Comparison of ENCODE assay signal across 1 cellular context in genomic region chr3:119322523-119323400, GRCh38.
TF ChIP-seq lines count a peak whose summit lies in the region.

No MANE protein-coding gene starts in this region.

TF ChIP-seq in WTC11, 78 proteins besides CTCF, POLR2A, EP300 and RAD21 (continued from another document and continues in another):
- TF ChIP-seq AFF4 (CRISPR knock-in tag; IDR thresholded peaks at IDR 0.05; ENCODE audit: borderline replicate concordance) (no peak), ZMAT4 (CRISPR knock-in tag; IDR thresholded peaks at IDR 0.05) (no peak), TEAD4 (CRISPR knock-in tag; IDR thresholded peaks at IDR 0.05) (no peak), ESRRA (CRISPR knock-in tag; IDR thresholded peaks at IDR 0.05; ENCODE audit: borderline replicate concordance) (no peak), ZNF281 (CRISPR knock-in tag; IDR thresholded peaks at IDR 0.05) (no peak), ARID4B (CRISPR knock-in tag; IDR thresholded peaks at IDR 0.05; ENCODE audit: borderline replicate concordance) (peak; percentile 68; the same call in 1 of the 2 replicates), GRHL2 (CRISPR knock-in tag; IDR thresholded peaks at IDR 0.05; ENCODE audit: insufficient replicate concordance, severe bottlenecking) (no peak), NFE2L1 (CRISPR knock-in tag; IDR thresholded peaks at IDR 0.05) (no peak), FOXP4 (CRISPR knock-in tag; IDR thresholded peaks at IDR 0.05) (0 out of 2 replicates have a peak, but pooled peaks have one; percentile 16), PREB (CRISPR knock-in tag; IDR thresholded peaks at IDR 0.05; ENCODE audit: borderline replicate concordance) (no peak), CREM (CRISPR knock-in tag; IDR thresholded peaks at IDR 0.05) (peak; percentile 27; the same call in 1 of the 2 replicates), NR2C2 (CRISPR knock-in tag; IDR thresholded peaks at IDR 0.05) (no peak), TP53 (CRISPR knock-in tag; IDR thresholded peaks at IDR 0.05) (peak; percentile 45; the same call in 1 of the 2 replicates), ZNF425 (CRISPR knock-in tag; conservative IDR thresholded peaks at IDR 0.05) (no peak), ZNF396 (CRISPR knock-in tag; IDR thresholded peaks at IDR 0.05; ENCODE audit: borderline replicate concordance) (no peak), FOXJ3 (CRISPR knock-in tag; IDR thresholded peaks at IDR 0.05; ENCODE audit: borderline replicate concordance) (no peak), ERG (CRISPR knock-in tag; IDR thresholded peaks at IDR 0.05) (no peak), ZSCAN18 (CRISPR knock-in tag; IDR thresholded peaks at IDR 0.05) (no peak), E2F1 (CRISPR knock-in tag; IDR thresholded peaks at IDR 0.05) (no peak), ZNF512 (CRISPR knock-in tag; IDR thresholded peaks at IDR 0.05; ENCODE audit: borderline replicate concordance) (no peak), ZNF416 (CRISPR knock-in tag; IDR thresholded peaks at IDR 0.05) (no peak), ZNF219 (CRISPR knock-in tag; IDR thresholded peaks at IDR 0.05; ENCODE audit: borderline replicate concordance) (no peak), ATF2 (CRISPR knock-in tag; IDR thresholded peaks at IDR 0.05; ENCODE audit: borderline replicate concordance, low read depth) (no peak)
